In the genomic region with DNA sequence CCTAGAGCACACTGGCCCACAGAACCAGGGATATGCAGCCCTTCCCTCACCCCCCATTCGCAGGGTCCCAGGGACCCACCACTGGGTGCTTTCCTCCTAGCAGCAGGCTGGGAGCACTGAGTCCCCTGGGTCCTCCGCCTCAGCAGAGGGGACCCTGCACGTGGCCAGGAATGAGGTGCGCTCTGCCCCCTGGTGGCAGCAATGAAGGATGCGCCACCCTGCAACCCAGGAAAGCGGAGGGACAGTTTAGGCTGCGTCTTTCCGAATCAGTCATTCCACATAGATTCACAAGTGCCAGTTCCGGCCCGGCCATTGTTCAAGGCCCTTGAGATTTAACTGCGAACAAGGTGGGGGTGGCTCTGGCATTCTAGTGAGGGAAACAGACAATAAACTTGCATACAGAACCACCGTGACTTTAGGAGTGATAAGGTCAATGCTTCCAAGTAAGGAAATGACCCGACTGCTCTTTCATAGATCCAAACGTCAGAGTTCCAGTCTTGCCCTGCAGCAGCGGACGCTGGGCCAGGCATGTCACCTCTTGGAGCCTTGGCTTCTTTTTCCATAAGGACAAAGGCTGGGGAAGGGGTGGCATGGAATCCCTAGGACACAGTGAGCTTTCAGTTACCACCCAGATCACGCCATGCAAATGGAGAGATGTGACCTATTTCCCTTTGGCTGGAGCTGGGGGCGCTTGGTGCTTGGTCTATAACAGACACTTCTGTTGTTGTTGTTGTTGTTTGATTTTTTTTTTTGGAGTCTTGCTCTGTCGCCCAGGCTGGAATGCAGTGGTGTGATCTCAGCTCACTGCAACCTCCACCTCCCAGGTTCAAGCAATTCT, we compare ENCODE assay signal across 8 cellular contexts. TPM values are rescaled to one million over a fixed set of nuclear protein-coding genes. Genes with fewer than 3 reads are reported as not detected.
DNase-seq lines count a peak whose midpoint lies in the region; ATAC-seq and TF ChIP-seq lines count a peak whose summit lies in the region.

No MANE protein-coding gene starts in this region.

- peaks cover 31% of the 10 kb centered on the region for H3K4me1 Mint-ChIP-seq in activated CD4-positive, alpha-beta T cell treated with anti-CD3 and anti-CD28 coated beads for 36 hours

- intact Hi-C loops in activated CD4-positive, alpha-beta T cell treated with anti-CD3 and anti-CD28 coated beads for 36 hours (cut with DNase I, micrococcal nuclease), result loop anchor here (1.0 to 5.0 kb wide), 3 partner anchors 16 to 106 kb away; no protein-coding TSS in a partner anchor
- intact Hi-C loops in lower leg skin (cut with DNase I; ENCODE audit: low total_unique reads), result no loop called here

- TF ChIP-seq POLR2A in lower leg skin (IDR thresholded peaks at IDR 0.05), result no peak

- peak; percentile 63 for ATAC-seq in HG02981 (IDR thresholded peaks at IDR 0.05; ENCODE audit: unreplicated experiment)
- peak; percentile 91 for ATAC-seq in activated CD4-positive, alpha-beta T cell treated with anti-CD3 and anti-CD28 coated beads for 36 hours

- peak in 1 of 3 donors; percentile 91 for TF ChIP-seq CTCF in lower leg skin (IDR thresholded peaks at IDR 0.05)

- H3K9me3 Mint-ChIP-seq in activated CD4-positive, alpha-beta T cell treated with anti-CD3 and anti-CD28 coated beads for 36 hours (ENCODE audit: low read depth), result no peaks in the 10 kb centered on the region

- POLR2A ChIA-PET in activated CD4-positive, alpha-beta T cell treated with anti-CD3 and anti-CD28 coated beads for 36 hours (lab: Charles Lee), result no interaction called here

- DNase-seq in DMS53 treated with DMSO at 0.1 percent for 48 hours (lab: John Stamatoyannopoulos, UW; ENCODE audit: unreplicated experiment) (peak; percentile 79), NCI-H446 treated with DMSO at 0.1 percent for 48 hours (lab: John Stamatoyannopoulos, UW) (peak; percentile 31), dedifferentiated amniotic fluid mesenchymal stem cell (ENCODE audit: extremely low spot score) (peak; percentile 58), lower leg skin (ENCODE audit: low spot score in 2 of 2) (peak; percentile 68 to 96), HPDE6-E6E7 (ENCODE audit: extremely low spot score) (no peak)
- peak; percentile 90 for DNase-seq in activated CD4-positive, alpha-beta T cell treated with anti-CD3 and anti-CD28 coated beads for 36 hours
- DNase-seq in stimulated activated CD4-positive, alpha-beta T cell treated with anti-CD3 and anti-CD28 coated beads, TNF-alpha, amount 100 ng/mL, for 1 hour (ENCODE audit: low read depth in 3 of 3, low spot score in 1 of 3), result peak; percentile 49 to 74 (median 70)

- no peaks in the 10 kb centered on the region for H3K27me3 Mint-ChIP-seq in activated CD4-positive, alpha-beta T cell treated with anti-CD3 and anti-CD28 coated beads for 36 hours

- no peak overlapping the region for H3K4me3 ChIP-seq in lower leg skin (ENCODE audit: low read depth, poor library complexity, severe bottlenecking)

- H3K4me3 Mint-ChIP-seq in activated CD4-positive, alpha-beta T cell treated with anti-CD3 and anti-CD28 coated beads for 36 hours, result no peak overlapping the region

- 8 to 14% methylated on average over 16 to 19 of the region's 19 CpGs for WGBS in lower leg skin, 2 donors

- peak overlapping the region; percentile 73 for H3K27ac Mint-ChIP-seq in activated CD4-positive, alpha-beta T cell treated with anti-CD3 and anti-CD28 coated beads for 36 hours

- CTCF ChIA-PET in activated CD4-positive, alpha-beta T cell treated with anti-CD3 and anti-CD28 coated beads for 36 hours (lab: Charles Lee), result interaction anchor here (0.6 to 1.5 kb wide), 6 partner anchors 11 to 31 kb away, joined by 3 to 19 read pairs (median 5); partner anchors contain the start of genes BRMS1 and CD248

- H3K36me3 Mint-ChIP-seq in activated CD4-positive, alpha-beta T cell treated with anti-CD3 and anti-CD28 coated beads for 36 hours (ENCODE audit: low read depth), result no peaks in the 10 kb centered on the region

RNA-seq across cellular contexts. Expression of gene RIN1, which starts 7.7 kb away (rescaled TPM):
- 1 to 10 TPM; 1.5 to 1.6 TPM for total RNA-seq in activated CD4-positive, alpha-beta T cell treated with anti-CD3 and anti-CD28 coated beads for 36 hours
- total RNA-seq in lower leg skin, result 10 to 100 TPM; 48.3 to 56.9 (median 53.8) TPM

RNA-seq across cellular contexts. Expression of gene CD248, which starts 11.7 kb away (rescaled TPM):
- total RNA-seq in activated CD4-positive, alpha-beta T cell treated with anti-CD3 and anti-CD28 coated beads for 36 hours, result under 1 TPM; 0.23 to 0.26 TPM
- 10 to 100 TPM in 2 of 4 donors, 1 to 10 TPM in 2; 6.3 to 23.5 (median 12.3) TPM for total RNA-seq in lower leg skin

RNA-seq across cellular contexts. Expression of gene BRMS1, which starts 16.4 kb away (rescaled TPM):
- total RNA-seq in activated CD4-positive, alpha-beta T cell treated with anti-CD3 and anti-CD28 coated beads for 36 hours, result 10 to 100 TPM; 29.2 to 30.2 TPM
- total RNA-seq in lower leg skin, result 10 to 100 TPM; 40.1 to 68.4 (median 57.5) TPM

RNA-seq across cellular contexts. Expression of gene B4GAT1, which starts 18.9 kb away (rescaled TPM):
- 1 to 10 TPM; 6.0 to 8.5 TPM for total RNA-seq in activated CD4-positive, alpha-beta T cell treated with anti-CD3 and anti-CD28 coated beads for 36 hours
- 10 to 100 TPM; 23.9 to 32.4 (median 30.0) TPM for total RNA-seq in lower leg skin

RNA-seq across cellular contexts. Expression of gene TMEM151A, which starts 36.8 kb away (rescaled TPM):
- not detected for total RNA-seq in activated CD4-positive, alpha-beta T cell treated with anti-CD3 and anti-CD28 coated beads for 36 hours
- not detected for total RNA-seq in lower leg skin

Comparison
In these comparisons a context has a peak if more than half of its experiments do, and no peak if none do; other contexts are left out.
1. RNA of gene RIN1, which starts 7.7 kb away (total RNA-seq): 48.3 to 56.9 TPM in lower leg skin; 1.5 to 1.6 TPM in activated CD4-positive, alpha-beta T cell treated with anti-CD3 and anti-CD28 coated beads for 36 hours; every median in the first group is over 10 times any median in the second.
2. RNA of gene CD248, which starts 11.7 kb away (total RNA-seq): 6.3 to 23.5 TPM in lower leg skin; 0.23 to 0.26 TPM in activated CD4-positive, alpha-beta T cell treated with anti-CD3 and anti-CD28 coated beads for 36 hours; every median in the first group is over 4 times any median in the second.